ENCODE assay signal across 1 cellular context in genomic region chr18:70205421-70206397, GRCh38.
TF ChIP-seq lines count a peak whose summit lies in the region.

TSS of gene RTTN (minus strand) at chr18:70205687. CDS start at chr18:70205658, 29 bp downstream.

TF ChIP-seq in HepG2, 621 proteins besides CTCF, POLR2A, EP300 and RAD21 (continued from another document and continues in another):
- TF ChIP-seq ZNF800 (CRISPR knock-in tag; IDR thresholded peaks at IDR 0.05), result peak; percentile 72
- TF ChIP-seq BCL6 (CRISPR knock-in tag; IDR thresholded peaks at IDR 0.05), result peak; percentile 80
- TF ChIP-seq RARG (CRISPR knock-in tag; IDR thresholded peaks at IDR 0.05; ENCODE audit: low read depth), result no peak
- TF ChIP-seq NFE2L1 (CRISPR knock-in tag; IDR thresholded peaks at IDR 0.05; ENCODE audit: borderline replicate concordance), result no peak
- TF ChIP-seq ZBTB43 (CRISPR knock-in tag; conservative IDR thresholded peaks at IDR 0.05), result no peak
- TF ChIP-seq SMYD3 (CRISPR knock-in tag; IDR thresholded peaks at IDR 0.05), result peak; percentile 73; the same call in 1 of the 2 replicates
- peak; percentile 22; the same call in 1 of the 2 replicates for TF ChIP-seq ZNF431 (CRISPR knock-in tag; IDR thresholded peaks at IDR 0.05; ENCODE audit: borderline replicate concordance, low read depth)
- no peak for TF ChIP-seq LBX2 (CRISPR knock-in tag; IDR thresholded peaks at IDR 0.05; ENCODE audit: borderline replicate concordance)
- TF ChIP-seq TMF1 (CRISPR knock-in tag; IDR thresholded peaks at IDR 0.05; ENCODE audit: low read depth), result peak; percentile 59; the same call in 1 of the 2 replicates
- TF ChIP-seq TERF1 (CRISPR knock-in tag; IDR thresholded peaks at IDR 0.05), result no peak
- TF ChIP-seq ZBED4 (CRISPR knock-in tag; IDR thresholded peaks at IDR 0.05; ENCODE audit: borderline replicate concordance), result peak; percentile 71; the same call in 1 of the 2 replicates
- TF ChIP-seq ZNF280D (CRISPR knock-in tag; IDR thresholded peaks at IDR 0.05), result peak; percentile 63; the same call in 1 of the 2 replicates
- no peak for TF ChIP-seq ZNF652 (CRISPR knock-in tag; IDR thresholded peaks at IDR 0.05; ENCODE audit: borderline replicate concordance, low read depth)
- peak; percentile 94 for TF ChIP-seq ZNF574 (CRISPR knock-in tag; IDR thresholded peaks at IDR 0.05)
- peak; percentile 92 for TF ChIP-seq YEATS4 (CRISPR knock-in tag; IDR thresholded peaks at IDR 0.05; ENCODE audit: borderline replicate concordance)
- peak; percentile 26; the same call in 1 of the 2 replicates for TF ChIP-seq ZNF20 (CRISPR knock-in tag; IDR thresholded peaks at IDR 0.05)
- TF ChIP-seq RBM39 (IDR thresholded peaks at IDR 0.05; ENCODE audit: low read depth, low read length, poor library complexity, severe bottlenecking), result peak; percentile 91
- TF ChIP-seq CBX1 (IDR thresholded peaks at IDR 0.05; ENCODE audit: low read depth), result peak; percentile 89
- no peak for TF ChIP-seq DMTF1 (CRISPR knock-in tag; IDR thresholded peaks at IDR 0.05)
- no peak for TF ChIP-seq ZBTB8A (CRISPR knock-in tag; IDR thresholded peaks at IDR 0.05; ENCODE audit: borderline replicate concordance, low read depth)
- TF ChIP-seq CREM (IDR thresholded peaks at IDR 0.05), result peak; percentile 87
- 0 out of 2 replicates have a peak, but pooled peaks have one; percentile 22 for TF ChIP-seq CREM (CRISPR knock-in tag; IDR thresholded peaks at IDR 0.05)
- no peak for TF ChIP-seq NPAS2 (CRISPR knock-in tag; IDR thresholded peaks at IDR 0.05; ENCODE audit: borderline replicate concordance)
- 0 out of 2 replicates have a peak, but pooled peaks have one; percentile 82 for TF ChIP-seq KLF9 (CRISPR knock-in tag; IDR thresholded peaks at IDR 0.05; ENCODE audit: low read depth)
- peak; percentile 49; the same call in 1 of the 2 replicates for TF ChIP-seq TBX3 (IDR thresholded peaks at IDR 0.05; ENCODE audit: borderline replicate concordance)
- no peak for TF ChIP-seq AKNA (CRISPR knock-in tag; IDR thresholded peaks at IDR 0.05; ENCODE audit: borderline replicate concordance)
- TF ChIP-seq ZNF362 (CRISPR knock-in tag; IDR thresholded peaks at IDR 0.05; ENCODE audit: borderline replicate concordance), result peak; percentile 94
- peak; percentile 97 for TF ChIP-seq SIN3B (IDR thresholded peaks at IDR 0.05; ENCODE audit: low read length)
- TF ChIP-seq SP2 (CRISPR knock-in tag; IDR thresholded peaks at IDR 0.05), result peak; percentile 89
